Comparison of ENCODE assay signal across 11 cellular contexts in genomic region chr10:106931159-106931852, GRCh38.
A peak's percentile ranks its signal among the peaks of the same experiment; 100 is the strongest.
DNase-seq lines count a peak whose midpoint lies in the region; ATAC-seq and TF ChIP-seq lines count a peak whose summit lies in the region.
"Had no signal": no experiment of that assay in that cellular context is flagged by ENCODE, and none has a peak within 500 bp of the region (broad histone marks: within the 10 kb centered on the region; RNA-seq: fewer than 3 reads in every experiment).

No MANE protein-coding gene starts in this region.

- no peaks in the 10 kb centered on the region for H3K36me3 ChIP-seq in GM06990 (ENCODE audit: control insufficient read depth, insufficient read depth, low read length)

- no peak overlapping the region for H3K4me3 ChIP-seq in GM06990 (replicated peaks; ENCODE audit: low read depth, low read length)

- no peaks in the 10 kb centered on the region for H3K27me3 ChIP-seq in GM06990 (replicated peaks; ENCODE audit: control insufficient read depth, insufficient read depth, low read length)

- no peak for TF ChIP-seq CTCF in GM06990 (IDR thresholded peaks at IDR 0.05; ENCODE audit: insufficient read depth, low read length, poor library complexity, severe bottlenecking)

- peak; percentile 56 for DNase-seq in GM06990 (ENCODE audit: extremely low read depth, insufficient read length)
- DNase-seq in MV-4-11 (lab: John Stamatoyannopoulos, UW) = peak; percentile 29
- DNase-seq in NCI-H2227 treated with DMSO at 0.1 percent for 48 hours (lab: John Stamatoyannopoulos, UW) = no peak
- no peak for DNase-seq in activated CD4-positive, alpha-beta T cell treated with anti-CD3 and anti-CD28 coated beads, Interleukin-2, amount 50 U/mL, for 1 hour
- no peak for DNase-seq in DMS153 treated with DMSO at 0.1 percent for 48 hours (lab: John Stamatoyannopoulos, UW; ENCODE audit: unreplicated experiment)
- no peak for DNase-seq in T-helper 2 cell
- DNase-seq: activated effector memory CD4-positive, alpha-beta T cell treated with anti-CD3 and anti-CD28 coated beads, Interleukin-2, amount 50 U/mL, for 16 hours; H9; NCI-H2081 treated with DMSO at 0.1 percent for 48 hours had no signal

- peak; percentile 47 for ATAC-seq in GM19328 (IDR thresholded peaks at IDR 0.05; ENCODE audit: unreplicated experiment)
- peak; percentile 75 for ATAC-seq in HG02885 (IDR thresholded peaks at IDR 0.05; ENCODE audit: poor library complexity, unreplicated experiment)

Comparison
In these comparisons a context has a peak if more than half of its experiments do, and no peak if none do; other contexts are left out.
1. DNase-seq: peak in GM06990 (single experiment) and MV-4-11 (single experiment); none in NCI-H2227 treated with DMSO at 0.1 percent for 48 hours (single experiment), activated CD4-positive, alpha-beta T cell treated with anti-CD3 and anti-CD28 coated beads, Interleukin-2, amount 50 U/mL, for 1 hour (single experiment), DMS153 treated with DMSO at 0.1 percent for 48 hours (single experiment) and T-helper 2 cell (0 of 5).